Comparison of ENCODE assay signal across 27 cellular contexts in the genomic region with DNA sequence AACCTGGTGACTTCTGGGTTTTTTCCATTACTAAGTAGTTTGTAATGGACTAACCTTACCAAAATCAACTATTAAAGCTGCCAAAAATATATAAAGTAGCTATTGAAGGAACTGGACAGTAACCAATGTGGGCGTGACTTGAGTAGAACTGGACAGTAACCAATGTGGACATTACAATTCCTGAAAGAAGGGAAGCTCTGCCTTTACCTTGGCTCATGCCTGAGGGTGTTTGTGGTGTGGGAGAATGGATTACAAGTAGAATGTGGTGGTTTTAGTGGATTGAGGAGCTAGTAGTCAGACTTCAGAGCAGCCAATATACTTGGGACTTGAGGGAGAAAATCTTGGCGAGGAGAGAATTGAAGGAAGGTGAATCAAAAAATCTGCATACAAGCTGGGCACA. TPM values are rescaled to one million over a fixed set of nuclear protein-coding genes. Genes with fewer than 3 reads are reported as not detected.
A peak's percentile ranks its signal among the peaks of the same experiment; 100 is the strongest.
DNase-seq lines count a peak whose midpoint lies in the region; ATAC-seq, FAIRE-seq and TF ChIP-seq lines count a peak whose summit lies in the region.
"Had no signal": no experiment of that assay in that cellular context is flagged by ENCODE, and none has a peak within 500 bp of the region (broad histone marks: within the 10 kb centered on the region; RNA-seq: fewer than 3 reads in every experiment).

No MANE protein-coding gene starts in this region.

- TF ChIP-seq POLR2A in H1 (IDR thresholded peaks at IDR 0.05; ENCODE audit: control extremely low read depth in 1 of 2, low read depth in 2 of 2, low read length in 2 of 2): no peak

- POLR2A ChIA-PET in H1 (lab: Charles Lee; ENCODE audit: partially characterized antibody): no interaction called here

- H3K79me2 ChIP-seq in astrocyte (ENCODE audit: insufficient read depth, low read length) (no peaks in the 10 kb centered on the region), H1 (ENCODE audit: control insufficient read depth in 1 of 2, insufficient read depth in 2 of 2, low read length in 2 of 2) (no peaks in the 10 kb centered on the region)

- no peak overlapping the region for H2BK120ac ChIP-seq in H1 (replicated peaks; ENCODE audit: low read depth, low read length)

- no peak overlapping the region for H2AK5ac ChIP-seq in H1 (ENCODE audit: low read depth, low read length)

- no peak overlapping the region for H4K91ac ChIP-seq in H1 (replicated peaks; ENCODE audit: insufficient read length, low read length)

- H3K18ac ChIP-seq in H1 (ENCODE audit: extremely low read depth, low read length): no peak overlapping the region

- H3K23ac ChIP-seq in H1 (ENCODE audit: insufficient read length): no peak overlapping the region

- H3K9ac ChIP-seq in astrocyte (ENCODE audit: low read length) (no peak overlapping the region), H1 (replicated peaks in 1 of 4; ENCODE audit: extremely low read depth in 1 of 4, low read depth in 3 of 4, low read length in 3 of 4) (no peak overlapping the region)
- H3K9ac ChIP-seq: BLaER1 treated with 17β-estradiol and CSF1 and Interleukin-3, amounts not matched to agents 10 nM and 100 nM had no signal

- 96% methylated on average over 2 of the region's 2 CpGs; no CpG with 5 or more reads in 1 of the 2 experiments for whole genome bisulfite sequencing in H1 (ENCODE audit: extremely low coverage in 1 of 2, insufficient coverage in 1 of 2, insufficient read length in 1 of 2, insufficient replicate concordance in 2 of 2, low coverage in 1 of 2, low lambda C conversion rate in 2 of 2, missing lambda C conversion rate in 1 of 2), 2 experiments

- no peak for FAIRE-seq in astrocyte (lab: Jason Lieb, UNC)
- FAIRE-seq in H1 (lab: Jason Lieb, UNC): no peak
- FAIRE-seq: A549, D721Med, GM12878, GM19239, H54 had no signal

- H2AFZ ChIP-seq in astrocyte (ENCODE audit: low read depth, low read length) (no peak overlapping the region), H1 (ENCODE audit: low read length) (no peak overlapping the region)
- H2AFZ ChIP-seq: GM23338 had no signal

- H3K23me2 ChIP-seq in H1 (ENCODE audit: low read depth, low read length): no peaks in the 10 kb centered on the region; the same call in 1 of the 2 replicates

- H3K36me3 ChIP-seq in astrocyte (ENCODE audit: insufficient read depth, low read length) (no peaks in the 10 kb centered on the region), H1 (ENCODE audit: control insufficient read depth in 2 of 4, insufficient read depth in 4 of 4, low read length in 3 of 4) (no peaks in the 10 kb centered on the region), WERI-Rb-1 (no peaks in the 10 kb centered on the region), HAP-1 (replicated peaks) (no peaks in the 10 kb centered on the region)
- H3K36me3 ChIP-seq: BE2C; BLaER1 treated with 17β-estradiol and CSF1 and Interleukin-3, amounts not matched to agents 10 nM and 100 nM had no signal

- H3K27ac ChIP-seq in astrocyte (ENCODE audit: low read depth, low read length) (no peak overlapping the region), H1 (ENCODE audit: low read depth, low read length) (no peak overlapping the region), WERI-Rb-1 (no peak overlapping the region)
- H3K27ac ChIP-seq: A549; BLaER1 treated with 17β-estradiol and CSF1 and Interleukin-3, amounts not matched to agents 10 nM and 100 nM had no signal

- H3K4ac ChIP-seq in H1 (replicated peaks; ENCODE audit: insufficient read length, low read depth, low read length): no peak overlapping the region

- H3K9me3 Mint-ChIP-seq in astrocyte (ENCODE audit: unreplicated experiment): peaks cover 4% of the 10 kb centered on the region
- H3K9me3 Mint-ChIP-seq: GM23338 had no signal

- no peak for ATAC-seq in GM19395 (IDR thresholded peaks at IDR 0.05; ENCODE audit: unreplicated experiment)
- ATAC-seq in HG03460 (IDR thresholded peaks at IDR 0.05; ENCODE audit: unreplicated experiment): no peak
- ATAC-seq: A549, GM12878, GM23338 had no signal

- no peak for TF ChIP-seq EP300 in H1 (IDR thresholded peaks at IDR 0.05; ENCODE audit: borderline replicate concordance in 1 of 2, low read depth in 2 of 2, low read length in 2 of 2)

- no peak overlapping the region for H3K4me3 Mint-ChIP-seq in astrocyte (ENCODE audit: unreplicated experiment)
- H3K4me3 Mint-ChIP-seq: CD14-positive monocyte; CD4-positive, alpha-beta T cell; CD8-positive, alpha-beta memory T cell; GM23338 had no signal

- H2BK20ac ChIP-seq in H1 (ENCODE audit: low read length): no peak overlapping the region

- in situ Hi-C loops in HAP-1 (cut with MboI; ENCODE audit: low sequenced_read_pairs): no loop called here

- no peak for TF ChIP-seq RAD21 in H1 (IDR thresholded peaks at IDR 0.05 in 1 of 2, conservative IDR thresholded peaks at IDR 0.05 in 1 of 2; ENCODE audit: low read depth in 2 of 2, low read length in 2 of 2)

- H3K4me1 Mint-ChIP-seq in astrocyte (ENCODE audit: low read depth, unreplicated experiment): no peaks in the 10 kb centered on the region
- H3K4me1 Mint-ChIP-seq: CD8-positive, alpha-beta memory T cell; GM23338 had no signal

- H4K20me1 ChIP-seq in astrocyte (ENCODE audit: insufficient read depth, low read length) (no peaks in the 10 kb centered on the region), H1 (replicated peaks in 1 of 2; ENCODE audit: control insufficient read depth in 1 of 2, insufficient read depth in 2 of 2, low read length in 2 of 2) (no peaks in the 10 kb centered on the region)
- H4K20me1 ChIP-seq: BLaER1 treated with 17β-estradiol and CSF1 and Interleukin-3, amounts not matched to agents 10 nM and 100 nM had no signal

- H3K4me3 ChIP-seq in astrocyte (ENCODE audit: insufficient read depth, low read depth, low read length) (no peak overlapping the region), H1 (ENCODE audit: extremely low read depth in 1 of 4, insufficient read depth in 2 of 4, low read depth in 3 of 4, low read length in 4 of 4) (no peak overlapping the region), WERI-Rb-1 (ENCODE audit: low read depth, low read length) (no peak overlapping the region), HAP-1 (no peak overlapping the region)
- H3K4me3 ChIP-seq: A549; BLaER1 treated with 17β-estradiol and CSF1 and Interleukin-3, amounts not matched to agents 10 nM and 100 nM; GM12878; GM23338 had no signal

- no peak overlapping the region for H3K27ac Mint-ChIP-seq in astrocyte (ENCODE audit: unreplicated experiment)
- H3K27ac Mint-ChIP-seq: CD14-positive monocyte; CD4-positive, alpha-beta T cell; CD8-positive, alpha-beta memory T cell; GM23338 had no signal

- no peak overlapping the region for H4K8ac ChIP-seq in H1 (ENCODE audit: extremely low read depth, insufficient read depth, low read length)

- H3K36me3 Mint-ChIP-seq in astrocyte (ENCODE audit: low read depth, unreplicated experiment): no peaks in the 10 kb centered on the region

- no peak overlapping the region for H2BK5ac ChIP-seq in H1 (ENCODE audit: low read depth, low read length)

- H3K4me1 ChIP-seq in astrocyte (ENCODE audit: insufficient read depth, low read length) (no peaks in the 10 kb centered on the region), H1 (replicated peaks in 1 of 4; ENCODE audit: control insufficient read depth in 3 of 4, insufficient read depth in 4 of 4, low read length in 3 of 4) (no peaks in the 10 kb centered on the region), HAP-1 (no peaks in the 10 kb centered on the region)
- H3K4me1 ChIP-seq: A549, BE2C had no signal

- no peak for TF ChIP-seq CTCF in astrocyte (IDR thresholded peaks at IDR 0.05; ENCODE audit: insufficient read depth, low read depth, low read length)
- TF ChIP-seq CTCF in H1 (IDR thresholded peaks at IDR 0.05; ENCODE audit: control extremely low read depth in 1 of 3, insufficient read depth in 1 of 3, low read depth in 1 of 3, low read length in 3 of 3): no peak
- no peak for TF ChIP-seq CTCF in WERI-Rb-1 (IDR thresholded peaks at IDR 0.05; ENCODE audit: low read depth, low read length)

- H3K79me1 ChIP-seq in H1 (ENCODE audit: low read depth, low read length): no peaks in the 10 kb centered on the region

- peak; percentile 53 for DNase-seq in M059J (ENCODE audit: low read depth)
- peak; percentile 22 for DNase-seq in NCI-H226
- DNase-seq in astrocyte (ENCODE audit: low read depth): peak; percentile 39
- DNase-seq in H1 (ENCODE audit: low read depth in 1 of 2, low spot score in 2 of 2): no peak
- DNase-seq in WERI-Rb-1: no peak
- DNase-seq in HAP-1 (ENCODE audit: low spot score in 2 of 2): no peak
- DNase-seq: 8988T; ACHN; AML-193; BE2C; CD4-positive, alpha-beta T cell; CD8-positive, alpha-beta memory T cell; DMS 273 treated with DMSO at 0.1 percent for 48 hours; DMS79; EL; GDM1; HCEC 1CT had no signal

- H2BK12ac ChIP-seq in H1 (ENCODE audit: low read depth, low read length): no peak overlapping the region

- H2BK15ac ChIP-seq in H1 (ENCODE audit: low read length): no peak overlapping the region

- H3K56ac ChIP-seq in H1 (replicated peaks; ENCODE audit: insufficient read length, low read depth, low read length): peak overlapping the region; percentile 32

- no peaks in the 10 kb centered on the region for H3K27me3 ChIP-seq in astrocyte (ENCODE audit: insufficient read depth, low read length)
- H3K27me3 ChIP-seq in H1 (replicated peaks in 1 of 4; ENCODE audit: control insufficient read depth in 3 of 4, extremely low read depth in 1 of 4, insufficient read depth in 3 of 4, low read length in 3 of 4): no peaks in the 10 kb centered on the region
- H3K27me3 ChIP-seq in WERI-Rb-1 (ENCODE audit: insufficient read depth, low read depth, severe bottlenecking): no peaks in the 10 kb centered on the region
- no peaks in the 10 kb centered on the region for H3K27me3 ChIP-seq in HAP-1 (ENCODE audit: low read depth)
- H3K27me3 ChIP-seq: BE2C; BLaER1 treated with 17β-estradiol and CSF1 and Interleukin-3, amounts not matched to agents 10 nM and 100 nM had no signal

- no peak overlapping the region for H3K14ac ChIP-seq in H1 (ENCODE audit: insufficient read length)

- CTCF ChIA-PET in H1 (lab: Charles Lee; ENCODE audit: partially characterized antibody): interaction anchor here (0.6 kb wide), 1 partner anchor 492 kb away, joined by 3 read pairs; no protein-coding TSS in a partner anchor

- peaks cover 3% of the 10 kb centered on the region for H3K27me3 Mint-ChIP-seq in astrocyte (ENCODE audit: low read depth, unreplicated experiment)
- H3K27me3 Mint-ChIP-seq: CD4-positive, alpha-beta T cell had no signal

- no peak overlapping the region for H3K4me2 ChIP-seq in astrocyte (ENCODE audit: low read length)
- H3K4me2 ChIP-seq in H1 (ENCODE audit: insufficient read depth in 1 of 2, low read depth in 2 of 2, low read length in 2 of 2): no peak overlapping the region
- H3K4me2 ChIP-seq: A549; BLaER1 treated with 17β-estradiol and CSF1 and Interleukin-3, amounts not matched to agents 10 nM and 100 nM; GM23338 had no signal

- no peak overlapping the region for H4K5ac ChIP-seq in H1 (ENCODE audit: insufficient read length, low read depth, low read length)

- H3K9me3 ChIP-seq in astrocyte (ENCODE audit: insufficient read depth, low read depth, low read length) (no peaks in the 10 kb centered on the region), H1 (ENCODE audit: insufficient read depth in 2 of 2, low read depth in 1 of 2, low read length in 1 of 2) (no peaks in the 10 kb centered on the region), WERI-Rb-1 (ENCODE audit: severe bottlenecking) (no peaks in the 10 kb centered on the region), HAP-1 (no peaks in the 10 kb centered on the region)
- H3K9me3 ChIP-seq: A549, BE2C had no signal

RNA-seq across cellular contexts. Expression of gene LRRC63, which starts 17.5 kb away (rescaled TPM):
- not detected in 2 replicates for total RNA-seq in M059J (2014; rRNA removed; shearing (Covaris generic))
- 0.14 TPM in 1 of 2 replicates, not detected in the other for total RNA-seq in astrocyte
- total RNA-seq in H1 (2021; fragmentation: NEBNext Ultra II Directional; extraction: Animal tissue kit (Norgen Biotek cat#: 25700)): not detected in 2 replicates
- polyA plus RNA-seq in H1 (2011; rRNA removed): not detected in 2 replicates
- polyA plus RNA-seq in H1 (2011; cell fraction: cytosol; rRNA removed): not detected
- 0.04 TPM for polyA plus RNA-seq in H1 (2011; cell fraction: nucleus; rRNA removed)
- not detected in 4 replicates for polyA plus RNA-seq in H1 (2012, experiment 1 of 2)
- not detected for polyA plus RNA-seq in H1 (2012, experiment 2 of 2)
- 0.04 TPM for polyA plus RNA-seq in H1 (2013, experiment 1 of 2)
- 0.02 TPM for polyA plus RNA-seq in H1 (2013, experiment 2 of 2)
- polyA minus RNA-seq in H1 (2011; rRNA and poly(A)+ RNA removed): not detected in 2 replicates
- not detected for polyA minus RNA-seq in H1 (2011; cell fraction: cytosol; rRNA and poly(A)+ RNA removed)
- not detected for polyA minus RNA-seq in H1 (2011; cell fraction: nucleus; rRNA and poly(A)+ RNA removed)
- total RNA-seq: GM23338 had no signal
- polyA plus RNA-seq: CD14-positive monocyte; CD8-positive, alpha-beta memory T cell; GM23338 had no signal

RNA-seq across cellular contexts. Expression of gene LCP1, which starts 47.3 kb away (rescaled TPM):
- 21.3 and 29.6 TPM in 2 replicates for total RNA-seq in M059J (2014; rRNA removed; shearing (Covaris generic))
- 7.3 and 8.4 TPM in 2 replicates for total RNA-seq in astrocyte
- 4.3 TPM in 2 replicates for total RNA-seq in H1 (2021; fragmentation: NEBNext Ultra II Directional; extraction: Animal tissue kit (Norgen Biotek cat#: 25700))
- polyA plus RNA-seq in H1 (2011; rRNA removed): 0.35 and 0.65 TPM in 2 replicates
- polyA plus RNA-seq in H1 (2011; cell fraction: cytosol; rRNA removed): 0.75 TPM
- 0.91 TPM for polyA plus RNA-seq in H1 (2011; cell fraction: nucleus; rRNA removed)
- 1.0 to 1.9 TPM (median 1.3 TPM) in 4 replicates for polyA plus RNA-seq in H1 (2012, experiment 1 of 2)
- 0.20 TPM for polyA plus RNA-seq in H1 (2012, experiment 2 of 2)
- polyA plus RNA-seq in H1 (2013, experiment 1 of 2): 6.5 TPM
- 6.1 TPM for polyA plus RNA-seq in H1 (2013, experiment 2 of 2)
- 1.1 and 1.4 TPM in 2 replicates for polyA minus RNA-seq in H1 (2011; rRNA and poly(A)+ RNA removed)
- 2.1 TPM for polyA minus RNA-seq in H1 (2011; cell fraction: cytosol; rRNA and poly(A)+ RNA removed)
- polyA minus RNA-seq in H1 (2011; cell fraction: nucleus; rRNA and poly(A)+ RNA removed): 1.00 TPM

Comparison
In these comparisons a context has a peak if more than half of its experiments do, and no peak if none do; other contexts are left out.
1. DNase-seq: peak in M059J (single experiment), NCI-H226 (single experiment) and astrocyte (single experiment); none in H1 (0 of 2), WERI-Rb-1 (single experiment) and HAP-1 (0 of 2).